Comparison of ENCODE assay signal across 8 cellular contexts in genomic region chr4:147732516-147733193, GRCh38. TPM values are rescaled to one million over a fixed set of nuclear protein-coding genes. Genes with fewer than 3 reads are reported as not detected.
DNase-seq lines count a peak whose midpoint lies in the region; ATAC-seq and TF ChIP-seq lines count a peak whose summit lies in the region.

No MANE protein-coding gene starts in this region.

- TF ChIP-seq CTCF in thyroid gland (IDR thresholded peaks at IDR 0.05), result no peak

- H3K4me3 ChIP-seq in duodenal mucosa (ENCODE audit: low read depth in 1 of 2, low read length in 2 of 2), result peak overlapping the region; percentile 87 to 88
- H3K4me3 ChIP-seq in thyroid gland (replicated peaks in 1 of 3), result peak overlapping the region; percentile 70 to 77 (median 70)

- ATAC-seq in HG02970 (IDR thresholded peaks at IDR 0.05; ENCODE audit: low FRiP score, unreplicated experiment), result peak; percentile 25

- peak overlapping the region; percentile 82 to 86 for H3K9ac ChIP-seq in duodenal mucosa (ENCODE audit: low read depth in 1 of 2, low read length in 2 of 2)

- no peak for TF ChIP-seq POLR2A in thyroid gland (IDR thresholded peaks at IDR 0.05)

- H3K27me3 ChIP-seq in duodenal mucosa (ENCODE audit: control insufficient read depth in 1 of 2, insufficient read depth in 2 of 2, low read length in 2 of 2), result no peaks in the 10 kb centered on the region
- no peaks in the 10 kb centered on the region for H3K27me3 ChIP-seq in thyroid gland

- H3K36me3 ChIP-seq in duodenal mucosa (ENCODE audit: control insufficient read depth in 1 of 2, insufficient read depth in 2 of 2, low read length in 2 of 2) (no peaks in the 10 kb centered on the region), thyroid gland (no peaks in the 10 kb centered on the region)

- H3K9me3 ChIP-seq in duodenal mucosa (ENCODE audit: control insufficient read depth in 1 of 2, low read length in 2 of 2), result no peaks in the 10 kb centered on the region
- no peaks in the 10 kb centered on the region for H3K9me3 ChIP-seq in thyroid gland

- H3K4me1 ChIP-seq in duodenal mucosa (ENCODE audit: control insufficient read depth in 1 of 2, insufficient read depth in 2 of 2, low read length in 2 of 2) (peaks cover 10 to 15% of the 10 kb centered on the region in 2 donors), thyroid gland (peaks cover 9 to 35% of the 10 kb centered on the region in 2 donors)

- peak overlapping the region; percentile 79 for H3K27ac ChIP-seq in duodenal mucosa (ENCODE audit: low read depth, low read length)
- peak overlapping the region; percentile 93 to 94 (median 93) for H3K27ac ChIP-seq in thyroid gland

- WGBS in thyroid gland, 2 donors, result 1% methylated on average over 17 to 18 of the region's 36 CpGs

- intact Hi-C loops in thyroid gland (cut with DNase I), result no loop called here

- DNase-seq in stimulated activated CD4-positive, alpha-beta T cell treated with anti-CD3 and anti-CD28 coated beads, Interleukin-15, amount 100 ng/mL, for 24 hours, result peak; percentile 43
- no peak for DNase-seq in stimulated activated CD4-positive, alpha-beta T cell treated with anti-CD3 and anti-CD28 coated beads, Interleukin-4, amount 100 ng/mL, for 1 hour
- DNase-seq in RPMI8226 (peak; percentile 54), lung microvascular endothelial cell (ENCODE audit: low read depth in 2 of 2) (peak; percentile 39 to 45), thyroid gland (peak; percentile 82 to 88), NCI-H2107 (lab: John Stamatoyannopoulos, UW) (no peak)

RNA-seq across cellular contexts. Expression of gene ARHGAP10, which starts 0.8 kb away (rescaled TPM):
- total RNA-seq in lung microvascular endothelial cell, result 4.8 and 8.9 TPM in 2 replicates
- total RNA-seq in thyroid gland, result 10 to 100 TPM; 39.5 to 78.4 (median 42.0) TPM

RNA-seq across cellular contexts. Expression of gene PRMT9, which starts 48.7 kb away (rescaled TPM):
- 7.1 and 7.4 TPM in 2 replicates for total RNA-seq in lung microvascular endothelial cell
- total RNA-seq in thyroid gland, result 10 to 100 TPM; 22.9 to 28.3 (median 26.2) TPM

Comparison
In these comparisons a context has a peak if more than half of its experiments do, and no peak if none do; other contexts are left out.
1. DNase-seq: peak in stimulated activated CD4-positive, alpha-beta T cell treated with anti-CD3 and anti-CD28 coated beads, Interleukin-15, amount 100 ng/mL, for 24 hours (single experiment), RPMI8226 (single experiment), lung microvascular endothelial cell (2 of 2) and thyroid gland (2 of 2); none in stimulated activated CD4-positive, alpha-beta T cell treated with anti-CD3 and anti-CD28 coated beads, Interleukin-4, amount 100 ng/mL, for 1 hour (single experiment) and NCI-H2107 (single experiment).